In genomic region chr11:85827768-85828639, GRCh38 we compare ENCODE assay signal across 9 cellular contexts. TPM values are rescaled to one million over a fixed set of nuclear protein-coding genes. Genes with fewer than 3 reads are reported as not detected.
DNase-seq lines count a peak whose midpoint lies in the region; ATAC-seq, FAIRE-seq and TF ChIP-seq lines count a peak whose summit lies in the region.
"Had no signal": no experiment of that assay in that cellular context is flagged by ENCODE, and none has a peak within 500 bp of the region (broad histone marks: within the 10 kb centered on the region; RNA-seq: fewer than 3 reads in every experiment).

No MANE protein-coding gene starts in this region.

- DNase-seq in AG10803 (ENCODE audit: low read depth) (peak; percentile 96), HTR-8/SVneo (ENCODE audit: insufficient read length, low spot score) (peak; percentile 82), body of pancreas (no peak), NCI-H1105 treated with DMSO at 0.1 percent for 48 hours (lab: John Stamatoyannopoulos, UW) (no peak), heart left ventricle (no peak), NCI-H2107 (lab: John Stamatoyannopoulos, UW) (no peak)
- DNase-seq: hypothalamus had no signal

- TF ChIP-seq CTCF in AG10803 (conservative IDR thresholded peaks at IDR 0.05; ENCODE audit: low read length) (no peak), body of pancreas (IDR thresholded peaks at IDR 0.05) (no peak), heart left ventricle (IDR thresholded peaks at IDR 0.05) (no peak)

- no peaks in the 10 kb centered on the region for H3K9me3 ChIP-seq in body of pancreas
- H3K9me3 ChIP-seq in mesodermal cell (ENCODE audit: control insufficient read depth, low read length): no peaks in the 10 kb centered on the region
- H3K9me3 ChIP-seq in heart left ventricle: no peaks in the 10 kb centered on the region

- H3K36me3 ChIP-seq in body of pancreas (replicated peaks in 1 of 2; ENCODE audit: insufficient read depth in 1 of 2, low read depth in 2 of 2) (no peaks in the 10 kb centered on the region), mesodermal cell (ENCODE audit: control insufficient read depth, insufficient read depth, low read length) (no peaks in the 10 kb centered on the region), heart left ventricle (no peaks in the 10 kb centered on the region)

- WGBS in body of pancreas, 2 donors: 32 to 44% methylated on average over 2 of the region's 2 CpGs
- WGBS in mesodermal cell (ENCODE audit: insufficient coverage in 2 of 2), 2 experiments: 75 to 80% methylated on average over 1 of the region's 2 CpGs
- 43 to 50% (median 47%) methylated on average over 2 of the region's 2 CpGs for WGBS in heart left ventricle, 4 donors

- no peaks in the 10 kb centered on the region for H3K27me3 ChIP-seq in body of pancreas
- no peaks in the 10 kb centered on the region for H3K27me3 ChIP-seq in heart left ventricle

- TF ChIP-seq POLR2A in body of pancreas (IDR thresholded peaks at IDR 0.05) (no peak), heart left ventricle (IDR thresholded peaks at IDR 0.05) (no peak)

- H3K4me1 ChIP-seq in body of pancreas (peaks cover 7% of the 10 kb centered on the region), mesodermal cell (ENCODE audit: control insufficient read depth, insufficient read depth, low read length, poor library complexity, severe bottlenecking) (peaks cover 7% of the 10 kb centered on the region), heart left ventricle (peaks cover 0 to 14% (median 0%) of the 10 kb centered on the region in 12 donors)

- FAIRE-seq in HTR-8/SVneo (lab: Jason Lieb, UNC): no peak

- H3K27ac ChIP-seq in body of pancreas (peak overlapping the region in 2 of 4 donors; percentile 21 to 46), mesodermal cell (ENCODE audit: low read depth, low read length, severe bottlenecking) (peak overlapping the region; percentile 60), heart left ventricle (peak overlapping the region in 1 of 12 donors; percentile 51)

- peak; percentile 53 for ATAC-seq in body of pancreas
- no peak for ATAC-seq in HG02973 (IDR thresholded peaks at IDR 0.05; ENCODE audit: unreplicated experiment)
- no peak for ATAC-seq in heart left ventricle

- intact Hi-C loops in body of pancreas (cut with DNase I): no loop called here
- intact Hi-C loops in heart left ventricle (cut with DNase I): loop anchor here (2.0 to 10.0 kb wide), 7 partner anchors 131 to 233 kb away; no protein-coding TSS in a partner anchor

- H3K4me3 ChIP-seq in AG10803 (ENCODE audit: low read length): no peak overlapping the region
- no peak overlapping the region for H3K4me3 ChIP-seq in body of pancreas
- no peak overlapping the region for H3K4me3 ChIP-seq in mesodermal cell (ENCODE audit: extremely low read depth, insufficient read depth, low read length, poor library complexity, severe bottlenecking)
- H3K4me3 ChIP-seq in heart left ventricle: no peak overlapping the region

RNA-seq across cellular contexts. Expression of gene SYTL2, which starts 17.1 kb away (rescaled TPM):
- 10 to 100 TPM; 28.3 to 55.3 TPM for total RNA-seq in body of pancreas
- 11.4 TPM for polyA plus RNA-seq in mesodermal cell (2013, experiment 1 of 2)
- 7.7 TPM for polyA plus RNA-seq in mesodermal cell (2013, experiment 2 of 2)
- 1 to 10 TPM; 2.2 to 9.5 (median 6.3) TPM for total RNA-seq in heart left ventricle
- polyA plus RNA-seq in heart left ventricle: 1 to 10 TPM; 2.2 to 3.0 TPM

RNA-seq across cellular contexts. Expression of gene CCDC83, which starts 27.2 kb away (rescaled TPM):
- total RNA-seq in body of pancreas: not detected
- not detected for polyA plus RNA-seq in mesodermal cell (2013, experiment 1 of 2)
- polyA plus RNA-seq in mesodermal cell (2013, experiment 2 of 2): not detected
- not detected for total RNA-seq in heart left ventricle
- not detected for polyA plus RNA-seq in heart left ventricle

Comparison
In these comparisons a context has a peak if more than half of its experiments do, and no peak if none do; other contexts are left out.
1. DNase-seq: peak in AG10803 (single experiment) and HTR-8/SVneo (single experiment); none in body of pancreas (0 of 4), NCI-H1105 treated with DMSO at 0.1 percent for 48 hours (single experiment), heart left ventricle (0 of 5) and NCI-H2107 (single experiment).